8 cellular contexts compared by ENCODE assay signal in the genomic region with DNA sequence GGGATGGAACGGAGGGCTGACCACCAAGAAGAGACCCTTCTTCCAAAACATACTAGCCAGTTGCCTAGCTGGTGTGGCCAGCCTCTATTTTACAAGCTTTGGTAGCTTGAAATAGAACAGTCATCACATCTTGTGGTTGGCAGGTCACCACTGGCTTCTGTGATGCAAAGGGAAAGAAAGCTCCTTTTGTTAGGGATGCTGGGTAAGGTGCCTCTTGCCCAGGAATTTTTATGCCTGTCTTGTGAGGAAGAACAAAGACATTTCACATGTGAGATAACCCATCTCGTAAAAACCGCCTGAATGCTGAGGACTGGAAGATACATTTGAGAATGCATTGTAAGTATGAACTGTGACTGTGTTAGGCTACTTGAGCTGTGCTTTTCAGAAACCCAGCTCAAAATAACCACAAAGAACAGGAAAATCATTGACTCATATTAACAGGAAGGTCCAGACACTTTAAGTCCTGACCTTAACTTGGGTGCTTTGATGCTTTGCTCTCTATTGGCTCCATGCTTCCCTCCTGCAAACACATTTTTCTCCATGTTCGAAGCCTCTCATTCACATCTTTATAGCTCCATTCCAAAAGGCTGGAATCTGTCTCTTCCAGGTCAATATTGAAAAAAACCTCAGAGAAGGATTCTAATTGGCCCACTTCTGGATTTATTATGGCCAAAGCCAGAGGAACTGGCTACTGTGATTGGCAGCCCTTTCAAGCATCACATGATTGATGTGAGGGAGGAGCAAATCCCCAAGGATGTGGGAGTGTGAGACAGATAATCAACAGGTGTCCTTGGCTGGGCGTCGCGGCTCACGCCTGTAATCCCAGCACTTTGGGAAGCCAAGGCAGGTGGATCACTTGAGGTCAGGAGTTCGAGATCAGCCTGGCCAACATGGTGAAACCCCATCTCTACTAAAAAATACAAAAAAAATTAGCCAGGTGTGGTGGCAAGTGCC. TPM values are rescaled to one million over a fixed set of nuclear protein-coding genes. Genes with fewer than 3 reads are reported as not detected.
A peak's percentile ranks its signal among the peaks of the same experiment; 100 is the strongest.
DNase-seq lines count a peak whose midpoint lies in the region; ATAC-seq, FAIRE-seq and TF ChIP-seq lines count a peak whose summit lies in the region.

No MANE protein-coding gene starts in this region.

- H3K27ac ChIP-seq in 22Rv1: 0 out of 2 replicates have a peak overlapping the region, but pooled peaks have one; percentile 20

- intact Hi-C loops in left colon (cut with DNase I, micrococcal nuclease): loop anchor here in 1 of 2 donors (10.0 kb wide), 1 partner anchor 50 kb away; no protein-coding TSS in a partner anchor

- no peaks in the 10 kb centered on the region for H3K27me3 Mint-ChIP-seq in activated naive CD8-positive, alpha-beta T cell treated with anti-CD3 and anti-CD28 coated beads, Interleukin-2, amount 50 U/mL, for 24 hours

- no peak overlapping the region for H3K4me3 Mint-ChIP-seq in activated naive CD8-positive, alpha-beta T cell treated with anti-CD3 and anti-CD28 coated beads, Interleukin-2, amount 50 U/mL, for 24 hours

- TF ChIP-seq CTCF in 22Rv1 (IDR thresholded peaks at IDR 0.05): no peak

- peaks cover 66% of the 10 kb centered on the region for H3K4me1 Mint-ChIP-seq in activated naive CD8-positive, alpha-beta T cell treated with anti-CD3 and anti-CD28 coated beads, Interleukin-2, amount 50 U/mL, for 24 hours

- FAIRE-seq in H54 (lab: Jason Lieb, UNC): no peak

- ATAC-seq in activated naive CD8-positive, alpha-beta T cell treated with anti-CD3 and anti-CD28 coated beads, Interleukin-2, amount 50 U/mL, for 24 hours: peak; percentile 20
- ATAC-seq in left colon (peak; percentile 31), GM19395 (IDR thresholded peaks at IDR 0.05; ENCODE audit: unreplicated experiment) (no peak)

- H3K27ac Mint-ChIP-seq in activated naive CD8-positive, alpha-beta T cell treated with anti-CD3 and anti-CD28 coated beads, Interleukin-2, amount 50 U/mL, for 24 hours: peak overlapping the region; percentile 78

- peaks cover 9% of the 10 kb centered on the region for H3K36me3 Mint-ChIP-seq in activated naive CD8-positive, alpha-beta T cell treated with anti-CD3 and anti-CD28 coated beads, Interleukin-2, amount 50 U/mL, for 24 hours (ENCODE audit: low read depth)

- DNase-seq in H54 (ENCODE audit: insufficient read length, low spot score) (peak; percentile 37), left colon (peak in 1 of 2 donors; percentile 72), NCI-H146 treated with DMSO at 0.1 percent for 48 hours (lab: John Stamatoyannopoulos, UW; ENCODE audit: unreplicated experiment) (no peak), NCI-H526 treated with DMSO at 0.1 percent for 48 hours (lab: John Stamatoyannopoulos, UW) (no peak)
- DNase-seq in activated naive CD8-positive, alpha-beta T cell treated with anti-CD3 and anti-CD28 coated beads, Interleukin-2, amount 50 U/mL, for 24 hours: peak; percentile 6
- no peak for DNase-seq in activated CD4-positive, alpha-beta T cell treated with anti-CD3 and anti-CD28 coated beads, Interleukin-2, amount 50 U/mL, for 48 hours

- TF ChIP-seq POLR2A in H54 (IDR thresholded peaks at IDR 0.05; ENCODE audit: low read depth, low read length): no peak

- no peaks in the 10 kb centered on the region for H3K9me3 Mint-ChIP-seq in activated naive CD8-positive, alpha-beta T cell treated with anti-CD3 and anti-CD28 coated beads, Interleukin-2, amount 50 U/mL, for 24 hours

RNA-seq across cellular contexts. Expression of gene MICAL2, which starts 53.9 kb away (rescaled TPM):
- total RNA-seq in left colon: 100 to 1,000 TPM; 268 to 361 TPM

Comparison
In these comparisons a context has a peak if more than half of its experiments do, and no peak if none do; other contexts are left out.
1. DNase-seq: peak in H54 (single experiment) and activated naive CD8-positive, alpha-beta T cell treated with anti-CD3 and anti-CD28 coated beads, Interleukin-2, amount 50 U/mL, for 24 hours (single experiment); none in NCI-H146 treated with DMSO at 0.1 percent for 48 hours (single experiment), NCI-H526 treated with DMSO at 0.1 percent for 48 hours (single experiment) and activated CD4-positive, alpha-beta T cell treated with anti-CD3 and anti-CD28 coated beads, Interleukin-2, amount 50 U/mL, for 48 hours (0 of 2).